In genomic region chr17:70317416-70317815, GRCh38 we compare ENCODE assay signal across 24 cellular contexts.
"Had no signal": no experiment of that assay in that cellular context is flagged by ENCODE, and none has a peak within 500 bp of the region (broad histone marks: within the 10 kb centered on the region; RNA-seq: fewer than 3 reads in every experiment).

No MANE protein-coding gene starts in this region.

- H3K27ac ChIP-seq: brain microvascular endothelial cell, coronary artery, dorsolateral prefrontal cortex, esophagus muscularis mucosa, WERI-Rb-1 had no signal

- H3K36me3 ChIP-seq: brain microvascular endothelial cell, esophagus muscularis mucosa, WERI-Rb-1 had no signal

- DNase-seq: activated B cell treated with CpG ODN at 0.5 μM for 24 hours; activated CD4-positive, alpha-beta T cell treated with anti-CD3 and anti-CD28 coated beads for 48 hours; activated CD4-positive, alpha-beta T cell treated with anti-CD3 and anti-CD28 coated beads, Interleukin-2, amount 50 U/mL, for 1 hour; activated CD4-positive, alpha-beta T cell treated with anti-CD3 and anti-CD28 coated beads, Interleukin-2, amount 50 U/mL, for 48 hours; activated CD8-positive, alpha-beta memory T cell treated with anti-CD3 and anti-CD28 coated beads for 24 hours; activated CD8-positive, alpha-beta T cell treated with anti-CD3 and anti-CD28 coated beads for 36 hours; activated effector memory CD4-positive, alpha-beta T cell treated with Interleukin-2 at 50 U/mL for 16 hours; activated gamma-delta T cell treated with Interleukin-2 at 50 U/mL for 16 hours; activated naive CD4-positive, alpha-beta T cell treated with anti-CD3 and anti-CD28 coated beads for 36 hours; activated naive CD8-positive, alpha-beta T cell treated with anti-CD3 and anti-CD28 coated beads for 36 hours; activated naive CD8-positive, alpha-beta T cell treated with anti-CD3 and anti-CD28 coated beads, Interleukin-2, amount 50 U/mL, for 24 hours; activated T-cell treated with anti-CD3 and anti-CD28 coated beads, Interleukin-2, amount 50 U/mL, for 4 hours; brain microvascular endothelial cell; dorsolateral prefrontal cortex; effector memory CD8-positive, alpha-beta T cell; erythroblast; head of caudate nucleus; T-cell; T-helper 9 cell; WERI-Rb-1 had no signal

- H3K27me3 ChIP-seq: brain microvascular endothelial cell, esophagus muscularis mucosa had no signal

- ATAC-seq: activated CD4-positive, CD25-positive, alpha-beta regulatory T cell treated with anti-CD3 and anti-CD28 coated beads, Interleukin-2, amount 50 U/mL, for 24 hours; activated CD8-positive, alpha-beta T cell treated with anti-CD3 and anti-CD28 coated beads for 36 hours; activated naive CD8-positive, alpha-beta T cell treated with anti-CD3 and anti-CD28 coated beads, Interleukin-2, amount 50 U/mL, for 24 hours; activated T-cell treated with anti-CD3 and anti-CD28 coated beads, Interleukin-2, amount 50 U/mL, for 4 hours; activated T-helper 17 cell treated with anti-CD3 and anti-CD28 coated beads, Interleukin-2, amount 50 U/mL, for 72 hours; effector memory CD8-positive, alpha-beta T cell; T-cell had no signal

- H3K9me3 ChIP-seq: esophagus muscularis mucosa had no signal

- H3K4me3 ChIP-seq: coronary artery, dorsolateral prefrontal cortex, esophagus muscularis mucosa had no signal
